In genomic region chr7:816300-816750, GRCh38 we compare ENCODE assay signal across 8 cellular contexts. TPM values are rescaled to one million over a fixed set of nuclear protein-coding genes. Genes with fewer than 3 reads are reported as not detected.
DNase-seq lines count a peak whose midpoint lies in the region; ATAC-seq and TF ChIP-seq lines count a peak whose summit lies in the region.

No MANE protein-coding gene starts in this region.

- H3K9me3 ChIP-seq in adipocyte (ENCODE audit: control insufficient read depth, low read length) (no peaks in the 10 kb centered on the region), prostate gland (no peaks in the 10 kb centered on the region)

- no peaks in the 10 kb centered on the region for H3K36me3 ChIP-seq in adipocyte (ENCODE audit: control insufficient read depth, insufficient read depth, low read length, severe bottlenecking)
- no peaks in the 10 kb centered on the region for H3K36me3 ChIP-seq in prostate gland

- H3K4me1 ChIP-seq in adipocyte (ENCODE audit: control insufficient read depth, insufficient read depth, low read length) (peaks cover 36% of the 10 kb centered on the region), prostate gland (replicated peaks) (peaks cover 4% of the 10 kb centered on the region)

- in situ Hi-C loops in GM13977 (cut with MboI; ENCODE audit: low pct_unique_long_range_greater_than_20kb, low sequenced_read_pairs, unreplicated experiment): no loop called here

- H3K4me3 ChIP-seq in adipocyte (ENCODE audit: low read length) (no peak overlapping the region), prostate gland (peak overlapping the region; percentile 94 to 97)

- no peak overlapping the region for H3K9ac ChIP-seq in adipocyte (ENCODE audit: low read length)

- TF ChIP-seq CTCF in GM13977 (IDR thresholded peaks at IDR 0.05; ENCODE audit: extremely low read depth, insufficient read depth, missing control alignments) (no peak), prostate gland (IDR thresholded peaks at IDR 0.05) (no peak)

- WGBS in prostate gland: 0% methylated on average over 29 of the region's 51 CpGs

- no peaks in the 10 kb centered on the region for H3K27me3 ChIP-seq in adipocyte (replicated peaks; ENCODE audit: control insufficient read depth, insufficient read depth, low read length)
- H3K27me3 ChIP-seq in prostate gland (replicated peaks; ENCODE audit: insufficient read depth): no peaks in the 10 kb centered on the region

- H3K27ac ChIP-seq in prostate gland: peak overlapping the region; percentile 79 to 86

- peak; percentile 100 for DNase-seq in GM13977 (ENCODE audit: low spot score)
- peak; percentile 98 for DNase-seq in NCI-H146 (lab: John Stamatoyannopoulos, UW)
- peak; percentile 99 for DNase-seq in SW480 (ENCODE audit: low spot score)
- DNase-seq in adipocyte (ENCODE audit: low read depth): peak; percentile 99
- peak; percentile 97 for DNase-seq in cardiac septum (ENCODE audit: low spot score)
- DNase-seq in prostate gland (ENCODE audit: low spot score): peak; percentile 98
- DNase-seq in ureter (ENCODE audit: low spot score): peak; percentile 98

- peak; percentile 91 for TF ChIP-seq POLR2A in prostate gland (IDR thresholded peaks at IDR 0.05)

- intact Hi-C loops in cardiac septum (cut with DNase I): no loop called here
- intact Hi-C loops in prostate gland (cut with DNase I): no loop called here

- peak; percentile 87 for ATAC-seq in HG02852 (IDR thresholded peaks at IDR 0.05; ENCODE audit: unreplicated experiment)

RNA-seq across cellular contexts. Expression of gene SUN1, which starts 16.0 kb away (rescaled TPM):
- 153 TPM for total RNA-seq in cardiac septum
- total RNA-seq in prostate gland: 100 to 1,000 TPM; 106 to 177 TPM
- 137 TPM for total RNA-seq in ureter
